In genomic region chrX:115988825-115989224, GRCh38 we compare ENCODE assay signal across 1 cellular context.
TF ChIP-seq lines count a peak whose summit lies in the region.

No MANE protein-coding gene starts in this region.

TF ChIP-seq in SK-N-SH treated with all-trans-retinoic acid at 6 μM for 48 hours, 23 proteins besides CTCF, POLR2A, EP300 and RAD21 (continued from another document):
- TF ChIP-seq TSHZ2 (CRISPR knock-in tag; IDR thresholded peaks at IDR 0.05) (no peak), ISL1 (CRISPR knock-in tag; IDR thresholded peaks at IDR 0.05) (no peak), SNAI2 (CRISPR knock-in tag; IDR thresholded peaks at IDR 0.05) (no peak), ZNF70 (CRISPR knock-in tag; IDR thresholded peaks at IDR 0.05) (no peak)
